2 cellular contexts compared by ENCODE assay signal in the genomic region with DNA sequence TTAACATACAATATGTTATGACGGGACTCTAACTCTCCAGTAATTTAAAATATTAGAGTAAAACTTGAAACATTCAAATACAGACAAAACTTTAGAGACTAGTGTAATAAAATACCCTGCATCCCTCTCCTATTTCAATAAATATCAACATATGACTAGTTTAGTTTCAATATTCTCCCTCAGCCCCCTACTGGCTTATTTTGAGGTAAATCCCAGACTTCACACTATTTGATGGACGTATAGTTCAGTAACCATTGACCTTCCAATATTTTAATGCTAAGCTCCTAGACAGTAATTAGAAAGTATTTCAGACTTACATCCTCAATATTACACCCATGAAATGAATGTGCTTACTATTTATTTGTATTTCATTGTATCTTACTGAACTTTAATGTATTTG.
TF ChIP-seq lines count a peak whose summit lies in the region.

No MANE protein-coding gene starts in this region.

TF ChIP-seq in SK-N-SH, 30 proteins besides CTCF, POLR2A, EP300 and RAD21 (continued from another document):
- TF ChIP-seq, protein P1, sequence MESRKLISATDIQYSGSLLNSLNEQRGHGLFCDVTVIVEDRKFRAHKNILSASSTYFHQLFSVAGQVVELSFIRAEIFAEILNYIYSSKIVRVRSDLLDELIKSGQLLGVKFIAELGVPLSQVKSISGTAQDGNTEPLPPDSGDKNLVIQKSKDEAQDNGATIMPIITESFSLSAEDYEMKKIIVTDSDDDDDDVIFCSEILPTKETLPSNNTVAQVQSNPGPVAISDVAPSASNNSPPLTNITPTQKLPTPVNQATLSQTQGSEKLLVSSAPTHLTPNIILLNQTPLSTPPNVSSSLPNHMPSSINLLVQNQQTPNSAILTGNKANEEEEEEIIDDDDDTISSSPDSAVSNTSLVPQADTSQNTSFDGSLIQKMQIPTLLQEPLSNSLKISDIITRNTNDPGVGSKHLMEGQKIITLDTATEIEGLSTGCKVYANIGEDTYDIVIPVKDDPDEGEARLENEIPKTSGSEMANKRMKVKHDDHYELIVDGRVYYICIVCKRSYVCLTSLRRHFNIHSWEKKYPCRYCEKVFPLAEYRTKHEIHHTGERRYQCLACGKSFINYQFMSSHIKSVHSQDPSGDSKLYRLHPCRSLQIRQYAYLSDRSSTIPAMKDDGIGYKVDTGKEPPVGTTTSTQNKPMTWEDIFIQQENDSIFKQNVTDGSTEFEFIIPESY (IDR thresholded peaks at IDR 0.05; ENCODE audit: borderline replicate concordance, low read depth), result no peak
- no peak for TF ChIP-seq POLR2AphosphoS5 (IDR thresholded peaks at IDR 0.05; ENCODE audit: low read depth, low read length)

TF ChIP-seq in SK-N-SH treated with all-trans-retinoic acid at 6 μM for 48 hours, 23 proteins besides CTCF, POLR2A, EP300 and RAD21 (continued from another document):
- TF ChIP-seq, protein P2, sequence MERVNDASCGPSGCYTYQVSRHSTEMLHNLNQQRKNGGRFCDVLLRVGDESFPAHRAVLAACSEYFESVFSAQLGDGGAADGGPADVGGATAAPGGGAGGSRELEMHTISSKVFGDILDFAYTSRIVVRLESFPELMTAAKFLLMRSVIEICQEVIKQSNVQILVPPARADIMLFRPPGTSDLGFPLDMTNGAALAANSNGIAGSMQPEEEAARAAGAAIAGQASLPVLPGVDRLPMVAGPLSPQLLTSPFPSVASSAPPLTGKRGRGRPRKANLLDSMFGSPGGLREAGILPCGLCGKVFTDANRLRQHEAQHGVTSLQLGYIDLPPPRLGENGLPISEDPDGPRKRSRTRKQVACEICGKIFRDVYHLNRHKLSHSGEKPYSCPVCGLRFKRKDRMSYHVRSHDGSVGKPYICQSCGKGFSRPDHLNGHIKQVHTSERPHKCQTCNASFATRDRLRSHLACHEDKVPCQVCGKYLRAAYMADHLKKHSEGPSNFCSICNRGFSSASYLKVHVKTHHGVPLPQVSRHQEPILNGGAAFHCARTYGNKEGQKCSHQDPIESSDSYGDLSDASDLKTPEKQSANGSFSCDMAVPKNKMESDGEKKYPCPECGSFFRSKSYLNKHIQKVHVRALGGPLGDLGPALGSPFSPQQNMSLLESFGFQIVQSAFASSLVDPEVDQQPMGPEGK (CRISPR knock-in tag; IDR thresholded peaks at IDR 0.05; ENCODE audit: borderline replicate concordance), result no peak
- TF ChIP-seq OSR1 (CRISPR knock-in tag; IDR thresholded peaks at IDR 0.05) (no peak), CSDC2 (CRISPR knock-in tag; IDR thresholded peaks at IDR 0.05) (no peak), PPARA (CRISPR knock-in tag; IDR thresholded peaks at IDR 0.05; ENCODE audit: borderline replicate concordance) (no peak), ZNF8 (CRISPR knock-in tag; IDR thresholded peaks at IDR 0.05) (no peak), ZC3H10 (CRISPR knock-in tag; IDR thresholded peaks at IDR 0.05) (no peak), GLIS3 (CRISPR knock-in tag; IDR thresholded peaks at IDR 0.05) (no peak), ZFP30 (CRISPR knock-in tag; IDR thresholded peaks at IDR 0.05) (no peak), ZNF565 (CRISPR knock-in tag; conservative IDR thresholded peaks at IDR 0.05; ENCODE audit: low read depth) (no peak), RARB (CRISPR knock-in tag; IDR thresholded peaks at IDR 0.05) (no peak), TOX (CRISPR knock-in tag; IDR thresholded peaks at IDR 0.05; ENCODE audit: borderline replicate concordance) (no peak), ZFP3 (CRISPR knock-in tag; IDR thresholded peaks at IDR 0.05) (no peak), ESRRG (CRISPR knock-in tag; IDR thresholded peaks at IDR 0.05) (no peak), ARNTL (CRISPR knock-in tag; IDR thresholded peaks at IDR 0.05; ENCODE audit: borderline replicate concordance, low read depth) (no peak)
- TF ChIP-seq, protein P3, sequence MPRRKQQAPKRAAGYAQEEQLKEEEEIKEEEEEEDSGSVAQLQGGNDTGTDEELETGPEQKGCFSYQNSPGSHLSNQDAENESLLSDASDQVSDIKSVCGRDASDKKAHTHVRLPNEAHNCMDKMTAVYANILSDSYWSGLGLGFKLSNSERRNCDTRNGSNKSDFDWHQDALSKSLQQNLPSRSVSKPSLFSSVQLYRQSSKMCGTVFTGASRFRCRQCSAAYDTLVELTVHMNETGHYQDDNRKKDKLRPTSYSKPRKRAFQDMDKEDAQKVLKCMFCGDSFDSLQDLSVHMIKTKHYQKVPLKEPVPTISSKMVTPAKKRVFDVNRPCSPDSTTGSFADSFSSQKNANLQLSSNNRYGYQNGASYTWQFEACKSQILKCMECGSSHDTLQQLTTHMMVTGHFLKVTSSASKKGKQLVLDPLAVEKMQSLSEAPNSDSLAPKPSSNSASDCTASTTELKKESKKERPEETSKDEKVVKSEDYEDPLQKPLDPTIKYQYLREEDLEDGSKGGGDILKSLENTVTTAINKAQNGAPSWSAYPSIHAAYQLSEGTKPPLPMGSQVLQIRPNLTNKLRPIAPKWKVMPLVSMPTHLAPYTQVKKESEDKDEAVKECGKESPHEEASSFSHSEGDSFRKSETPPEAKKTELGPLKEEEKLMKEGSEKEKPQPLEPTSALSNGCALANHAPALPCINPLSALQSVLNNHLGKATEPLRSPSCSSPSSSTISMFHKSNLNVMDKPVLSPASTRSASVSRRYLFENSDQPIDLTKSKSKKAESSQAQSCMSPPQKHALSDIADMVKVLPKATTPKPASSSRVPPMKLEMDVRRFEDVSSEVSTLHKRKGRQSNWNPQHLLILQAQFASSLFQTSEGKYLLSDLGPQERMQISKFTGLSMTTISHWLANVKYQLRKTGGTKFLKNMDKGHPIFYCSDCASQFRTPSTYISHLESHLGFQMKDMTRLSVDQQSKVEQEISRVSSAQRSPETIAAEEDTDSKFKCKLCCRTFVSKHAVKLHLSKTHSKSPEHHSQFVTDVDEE (CRISPR knock-in tag; IDR thresholded peaks at IDR 0.05), result no peak
- TF ChIP-seq, protein P4, sequence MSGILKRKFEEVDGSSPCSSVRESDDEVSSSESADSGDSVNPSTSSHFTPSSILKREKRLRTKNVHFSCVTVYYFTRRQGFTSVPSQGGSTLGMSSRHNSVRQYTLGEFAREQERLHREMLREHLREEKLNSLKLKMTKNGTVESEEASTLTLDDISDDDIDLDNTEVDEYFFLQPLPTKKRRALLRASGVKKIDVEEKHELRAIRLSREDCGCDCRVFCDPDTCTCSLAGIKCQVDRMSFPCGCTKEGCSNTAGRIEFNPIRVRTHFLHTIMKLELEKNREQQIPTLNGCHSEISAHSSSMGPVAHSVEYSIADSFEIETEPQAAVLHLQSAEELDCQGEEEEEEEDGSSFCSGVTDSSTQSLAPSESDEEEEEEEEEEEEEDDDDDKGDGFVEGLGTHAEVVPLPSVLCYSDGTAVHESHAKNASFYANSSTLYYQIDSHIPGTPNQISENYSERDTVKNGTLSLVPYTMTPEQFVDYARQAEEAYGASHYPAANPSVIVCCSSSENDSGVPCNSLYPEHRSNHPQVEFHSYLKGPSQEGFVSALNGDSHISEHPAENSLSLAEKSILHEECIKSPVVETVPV (CRISPR knock-in tag; IDR thresholded peaks at IDR 0.05), result no peak
- TF ChIP-seq, protein P5, sequence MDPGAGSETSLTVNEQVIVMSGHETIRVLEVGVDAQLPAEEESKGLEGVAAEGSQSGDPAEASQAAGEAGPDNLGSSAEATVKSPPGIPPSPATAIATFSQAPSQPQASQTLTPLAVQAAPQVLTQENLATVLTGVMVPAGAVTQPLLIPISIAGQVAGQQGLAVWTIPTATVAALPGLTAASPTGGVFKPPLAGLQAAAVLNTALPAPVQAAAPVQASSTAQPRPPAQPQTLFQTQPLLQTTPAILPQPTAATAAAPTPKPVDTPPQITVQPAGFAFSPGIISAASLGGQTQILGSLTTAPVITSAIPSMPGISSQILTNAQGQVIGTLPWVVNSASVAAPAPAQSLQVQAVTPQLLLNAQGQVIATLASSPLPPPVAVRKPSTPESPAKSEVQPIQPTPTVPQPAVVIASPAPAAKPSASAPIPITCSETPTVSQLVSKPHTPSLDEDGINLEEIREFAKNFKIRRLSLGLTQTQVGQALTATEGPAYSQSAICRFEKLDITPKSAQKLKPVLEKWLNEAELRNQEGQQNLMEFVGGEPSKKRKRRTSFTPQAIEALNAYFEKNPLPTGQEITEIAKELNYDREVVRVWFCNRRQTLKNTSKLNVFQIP (CRISPR knock-in tag; IDR thresholded peaks at IDR 0.05; ENCODE audit: borderline replicate concordance, low read depth), result no peak
